ENCODE assay signal across 1 cellular context in genomic region chr19:46713781-46714522, GRCh38.
TF ChIP-seq lines count a peak whose summit lies in the region.

No MANE protein-coding gene starts in this region.

TF ChIP-seq in SK-N-SH treated with all-trans-retinoic acid at 6 μM for 48 hours, 23 proteins besides CTCF, POLR2A, EP300 and RAD21 (continued from another document):
- no peak for TF ChIP-seq POU6F1 (CRISPR knock-in tag; IDR thresholded peaks at IDR 0.05; ENCODE audit: borderline replicate concordance, low read depth)
